9 cellular contexts compared by ENCODE assay signal in the genomic region with DNA sequence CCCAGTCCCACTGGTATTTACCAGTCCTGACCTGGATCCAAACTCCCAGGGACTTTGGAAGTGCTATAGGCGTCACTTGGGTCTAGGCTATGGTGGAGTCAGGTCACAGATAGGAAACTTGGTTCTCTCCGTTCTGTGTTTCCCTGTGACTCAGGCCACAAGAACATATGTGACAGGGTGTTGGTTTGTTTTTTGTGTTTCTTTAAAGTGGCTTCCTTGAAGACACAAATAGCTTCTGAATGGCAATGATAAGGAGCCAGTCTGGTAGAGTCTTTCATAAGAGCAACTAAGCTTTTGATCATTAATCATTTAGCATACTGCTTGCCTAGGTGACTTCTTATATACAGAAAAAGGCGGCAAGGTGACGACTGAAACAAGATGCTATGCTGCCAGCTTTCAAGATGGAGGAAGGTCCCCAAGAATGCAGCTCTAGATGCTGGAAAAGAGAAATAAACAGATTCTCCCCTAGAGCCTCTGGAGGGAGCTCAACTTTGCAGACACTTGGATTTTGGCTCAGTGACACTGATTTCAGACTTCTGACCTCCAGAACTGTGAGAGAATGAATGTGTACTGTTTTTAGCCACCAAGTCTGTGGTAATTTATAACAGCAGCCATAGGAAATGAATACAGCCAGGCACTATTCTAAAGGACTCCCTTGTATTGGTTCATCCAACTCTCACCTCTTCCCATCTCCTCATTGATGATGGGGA. TPM values are rescaled to one million over a fixed set of nuclear protein-coding genes. Genes with fewer than 3 reads are reported as not detected.
"Had no signal": no experiment of that assay in that cellular context is flagged by ENCODE, and none has a peak within 500 bp of the region (broad histone marks: within the 10 kb centered on the region; RNA-seq: fewer than 3 reads in every experiment).

No MANE protein-coding gene starts in this region.

RNA-seq across cellular contexts. Expression of a gene that starts 30.0 kb away (rescaled TPM):
- total RNA-seq: HepG2, HT1080, IMR-90, LHCN-M2, MCF 10A, OCI-LY7, PC-3, SK-MEL-5 had no signal
- polyA plus RNA-seq: HepG2, IMR-90, SK-N-SH had no signal
